Comparison of ENCODE assay signal across 8 cellular contexts in genomic region chr1:32754282-32755097, GRCh38. TPM values are rescaled to one million over a fixed set of nuclear protein-coding genes. Genes with fewer than 3 reads are reported as not detected.
DNase-seq lines count a peak whose midpoint lies in the region; ATAC-seq and TF ChIP-seq lines count a peak whose summit lies in the region.

No MANE protein-coding gene starts in this region.

- H3K4me1 ChIP-seq in mucosa of descending colon (ENCODE audit: low read depth) (peaks cover 60% of the 10 kb centered on the region), stomach (peaks cover 58 to 97% (median 89%) of the 10 kb centered on the region in 4 donors)

- peak; percentile 14 for ATAC-seq in HG03039 (IDR thresholded peaks at IDR 0.05; ENCODE audit: unreplicated experiment)
- peak; percentile 27 for ATAC-seq in mucosa of descending colon

- H3K27me3 ChIP-seq in stomach, result peaks cover 0 to 7% (median 7%) of the 10 kb centered on the region in 3 donors

- WGBS in stomach, 5 donors, result 1 to 8% (median 4%) methylated on average over 25 to 50 of the region's 50 CpGs

- TF ChIP-seq CTCF in AG09309 (IDR thresholded peaks at IDR 0.05; ENCODE audit: control insufficient read depth, insufficient read depth, low read depth, low read length, missing control alignments), result no peak
- no peak for TF ChIP-seq CTCF in mucosa of descending colon (IDR thresholded peaks at IDR 0.05)
- TF ChIP-seq CTCF in stomach (IDR thresholded peaks at IDR 0.05), result no peak

- intact Hi-C loops in mucosa of descending colon (cut with DNase I, micrococcal nuclease) (no loop called here), stomach (cut with DNase I; ENCODE audit: low total_unique reads) (no loop called here)

- peak overlapping the region; percentile 91 to 97 (median 93) for H3K27ac ChIP-seq in stomach

- H3K9me3 ChIP-seq in mucosa of descending colon (no peaks in the 10 kb centered on the region), stomach (no peaks in the 10 kb centered on the region)

- TF ChIP-seq POLR2A in stomach (IDR thresholded peaks at IDR 0.05), result no peak

- H3K36me3 ChIP-seq in mucosa of descending colon (ENCODE audit: low read depth), result no peaks in the 10 kb centered on the region
- H3K36me3 ChIP-seq in stomach, result no peaks in the 10 kb centered on the region

- DNase-seq in AG09309 (ENCODE audit: low read depth), result no peak
- DNase-seq in activated CD4-positive, alpha-beta T cell treated with anti-CD3 and anti-CD28 coated beads for 48 hours, result peak; percentile 68
- peak; percentile 31 for DNase-seq in effector CD8-positive, alpha-beta T cell (lab: John Stamatoyannopoulos, UW)
- no peak for DNase-seq in mucosa of descending colon
- DNase-seq in stomach, result peak; percentile 75
- DNase-seq in NCI-H446 treated with DMSO at 0.1 percent for 48 hours (lab: John Stamatoyannopoulos, UW), result no peak
- DNase-seq in cerebellum (ENCODE audit: low spot score), result no peak

- TF ChIP-seq EP300 in stomach (IDR thresholded peaks at IDR 0.05), result no peak

- H3K4me3 ChIP-seq in AG09309 (ENCODE audit: control insufficient read depth, low read depth, low read length), result peak overlapping the region; percentile 47
- no peak overlapping the region for H3K4me3 ChIP-seq in mucosa of descending colon
- H3K4me3 ChIP-seq in stomach, result peak overlapping the region; percentile 69 to 82 (median 70)

RNA-seq across cellular contexts. Expression of gene SYNC, which starts 51.9 kb away (rescaled TPM):
- total RNA-seq in mucosa of descending colon, result 10 to 100 TPM; 14.3 to 19.2 (median 14.6) TPM
- 10 to 100 TPM; 12.3 to 38.5 (median 22.8) TPM for total RNA-seq in stomach
- 10 to 100 TPM in 1 of 3 donors, 1 to 10 TPM in 2; 5.5 to 11.6 (median 6.0) TPM for polyA plus RNA-seq in stomach
- total RNA-seq in cerebellum, result 2.4 TPM

Comparison
In these comparisons a context has a peak if more than half of its experiments do, and no peak if none do; other contexts are left out.
1. DNase-seq: peak in activated CD4-positive, alpha-beta T cell treated with anti-CD3 and anti-CD28 coated beads for 48 hours (single experiment), effector CD8-positive, alpha-beta T cell (single experiment) and stomach (single experiment); none in AG09309 (single experiment), mucosa of descending colon (0 of 3), NCI-H446 treated with DMSO at 0.1 percent for 48 hours (single experiment) and cerebellum (single experiment).